Comparison of ENCODE assay signal across 22 cellular contexts in genomic region chr5:159866093-159866492, GRCh38. TPM values are rescaled to one million over a fixed set of nuclear protein-coding genes. Genes with fewer than 3 reads are reported as not detected.
"Had no signal": no experiment of that assay in that cellular context is flagged by ENCODE, and none has a peak within 500 bp of the region (broad histone marks: within the 10 kb centered on the region; RNA-seq: fewer than 3 reads in every experiment).

No MANE protein-coding gene starts in this region.

- H3K27ac ChIP-seq: HL-60, RWPE1 had no signal

- ATAC-seq: Panc1, PC-3 had no signal

- H3K9me3 ChIP-seq: SK-N-SH had no signal

- H3K9ac ChIP-seq: SK-N-SH had no signal

- DNase-seq: KBM-7, MV-4-11, NCI-H1048, NCI-H1105, NCI-H1417, NCI-H1436 treated with DMSO at 0.1 percent for 48 hours, NCI-H1694, NCI-H187 treated with DMSO at 0.1 percent for 48 hours, NCI-H2029 treated with DMSO at 0.1 percent for 48 hours, NCI-H2227 treated with DMSO at 0.1 percent for 48 hours, NCI-H524, NCI-H526 treated with DMSO at 0.1 percent for 48 hours, NCI-H748 treated with DMSO at 0.1 percent for 48 hours, PC-3, SHP77, SK-N-SH, SW 1271 had no signal

RNA-seq across cellular contexts. Expression of gene ADRA1B, which starts 50.2 kb away (rescaled TPM):
- total RNA-seq: OCI-LY7, SK-MEL-5 had no signal
